In genomic region chr2:134707330-134707676, GRCh38 we compare ENCODE assay signal across 1 cellular context.
TF ChIP-seq lines count a peak whose summit lies in the region.

No MANE protein-coding gene starts in this region.

TF ChIP-seq in HepG2, 621 proteins besides CTCF, POLR2A, EP300 and RAD21 (continues in another document):
- TF ChIP-seq ETV5 (CRISPR knock-in tag; IDR thresholded peaks at IDR 0.05; ENCODE audit: borderline replicate concordance) (no peak), ZFP90 (CRISPR knock-in tag; IDR thresholded peaks at IDR 0.05; ENCODE audit: borderline replicate concordance) (0 out of 2 replicates have a peak, but pooled peaks have one; percentile 21), GMEB2 (CRISPR knock-in tag; IDR thresholded peaks at IDR 0.05; ENCODE audit: low read depth) (no peak), MAFK (conservative IDR thresholded peaks at IDR 0.05 in 1 of 2, IDR thresholded peaks at IDR 0.05 in 1 of 2; ENCODE audit: low read length in 2 of 2) (no peak), ZNF749 (CRISPR knock-in tag; IDR thresholded peaks at IDR 0.05; ENCODE audit: borderline replicate concordance) (no peak), SRSF1 (optimal IDR thresholded peaks at IDR 0.05; ENCODE audit: low read depth, low read length) (no peak), SMAD9 (CRISPR knock-in tag; IDR thresholded peaks at IDR 0.05) (no peak), ZNF276 (CRISPR knock-in tag; IDR thresholded peaks at IDR 0.05; ENCODE audit: low read depth) (no peak), PHF21A (CRISPR knock-in tag; IDR thresholded peaks at IDR 0.05) (peak; percentile 68), ZNF331 (CRISPR knock-in tag; IDR thresholded peaks at IDR 0.05) (no peak), ELF1 (CRISPR knock-in tag; IDR thresholded peaks at IDR 0.05) (no peak), RBM39 (IDR thresholded peaks at IDR 0.05; ENCODE audit: low read depth, low read length, poor library complexity, severe bottlenecking) (no peak), KLF12 (CRISPR knock-in tag; IDR thresholded peaks at IDR 0.05; ENCODE audit: borderline replicate concordance) (0 out of 2 replicates have a peak, but pooled peaks have one; percentile 1), HNF4A (CRISPR knock-in tag; IDR thresholded peaks at IDR 0.05) (peak; percentile 52), ZNF362 (CRISPR knock-in tag; IDR thresholded peaks at IDR 0.05; ENCODE audit: borderline replicate concordance) (0 out of 2 replicates have a peak, but pooled peaks have one; percentile 38), TBX3 (IDR thresholded peaks at IDR 0.05; ENCODE audit: borderline replicate concordance) (no peak), MAZ (IDR thresholded peaks at IDR 0.05; ENCODE audit: borderline replicate concordance, low read depth, low read length) (no peak), MAZ (CRISPR knock-in tag; IDR thresholded peaks at IDR 0.05; ENCODE audit: low read depth) (no peak), SP2 (CRISPR knock-in tag; IDR thresholded peaks at IDR 0.05) (no peak), NFE2L2 (IDR thresholded peaks at IDR 0.05; ENCODE audit: low read length) (no peak), CBX5 (CRISPR knock-in tag; IDR thresholded peaks at IDR 0.05; ENCODE audit: borderline replicate concordance) (no peak), PBX2 (CRISPR knock-in tag; IDR thresholded peaks at IDR 0.05) (no peak), BORCS8-MEF2B (CRISPR knock-in tag; IDR thresholded peaks at IDR 0.05) (no peak), TRAFD1 (CRISPR knock-in tag; IDR thresholded peaks at IDR 0.05; ENCODE audit: borderline replicate concordance) (no peak), MED1 (CRISPR knock-in tag; IDR thresholded peaks at IDR 0.05) (0 out of 2 replicates have a peak, but pooled peaks have one; percentile 11), STAT6 (CRISPR knock-in tag; IDR thresholded peaks at IDR 0.05; ENCODE audit: borderline replicate concordance) (no peak), HDAC6 (IDR thresholded peaks at IDR 0.05; ENCODE audit: low read depth, low read length) (no peak), ZNF558 (CRISPR knock-in tag; IDR thresholded peaks at IDR 0.05; ENCODE audit: borderline replicate concordance) (0 out of 2 replicates have a peak, but pooled peaks have one; percentile 27), FOXA3 (CRISPR knock-in tag; IDR thresholded peaks at IDR 0.05) (0 out of 2 replicates have a peak, but pooled peaks have one; percentile 26), YEATS4 (CRISPR knock-in tag; IDR thresholded peaks at IDR 0.05; ENCODE audit: borderline replicate concordance) (0 out of 2 replicates have a peak, but pooled peaks have one; percentile 36), ZNF773 (CRISPR knock-in tag; IDR thresholded peaks at IDR 0.05; ENCODE audit: borderline replicate concordance) (no peak), ZNF879 (CRISPR knock-in tag; IDR thresholded peaks at IDR 0.05) (no peak), SOX13 (IDR thresholded peaks at IDR 0.05) (no peak), SOX13 (CRISPR knock-in tag; conservative IDR thresholded peaks at IDR 0.05 in 1 of 2, IDR thresholded peaks at IDR 0.05 in 1 of 2) (peak in 1 of 2 experiments; percentile 41; a peak in 1 of 4 replicates), NKX3-1 (CRISPR knock-in tag; IDR thresholded peaks at IDR 0.05) (no peak), WIZ (CRISPR knock-in tag; IDR thresholded peaks at IDR 0.05) (no peak), FOXA1 (IDR thresholded peaks at IDR 0.05) (no peak), FOXA1 (CRISPR knock-in tag; IDR thresholded peaks at IDR 0.05) (peak; percentile 67), MED13 (CRISPR knock-in tag; IDR thresholded peaks at IDR 0.05) (no peak), SRSF9 (IDR thresholded peaks at IDR 0.05; ENCODE audit: borderline replicate concordance, insufficient read depth, low read depth, low read length, poor library complexity, severe bottlenecking) (no peak), SP4 (CRISPR knock-in tag; IDR thresholded peaks at IDR 0.05) (no peak), ZNF17 (CRISPR knock-in tag; IDR thresholded peaks at IDR 0.05) (no peak), MED8 (CRISPR knock-in tag; IDR thresholded peaks at IDR 0.05; ENCODE audit: insufficient replicate concordance) (no peak)
- TF ChIP-seq, protein P1, sequence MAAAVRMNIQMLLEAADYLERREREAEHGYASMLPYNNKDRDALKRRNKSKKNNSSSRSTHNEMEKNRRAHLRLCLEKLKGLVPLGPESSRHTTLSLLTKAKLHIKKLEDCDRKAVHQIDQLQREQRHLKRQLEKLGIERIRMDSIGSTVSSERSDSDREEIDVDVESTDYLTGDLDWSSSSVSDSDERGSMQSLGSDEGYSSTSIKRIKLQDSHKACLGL (CRISPR knock-in tag; IDR thresholded peaks at IDR 0.05), result no peak
- TF ChIP-seq, protein P2, sequence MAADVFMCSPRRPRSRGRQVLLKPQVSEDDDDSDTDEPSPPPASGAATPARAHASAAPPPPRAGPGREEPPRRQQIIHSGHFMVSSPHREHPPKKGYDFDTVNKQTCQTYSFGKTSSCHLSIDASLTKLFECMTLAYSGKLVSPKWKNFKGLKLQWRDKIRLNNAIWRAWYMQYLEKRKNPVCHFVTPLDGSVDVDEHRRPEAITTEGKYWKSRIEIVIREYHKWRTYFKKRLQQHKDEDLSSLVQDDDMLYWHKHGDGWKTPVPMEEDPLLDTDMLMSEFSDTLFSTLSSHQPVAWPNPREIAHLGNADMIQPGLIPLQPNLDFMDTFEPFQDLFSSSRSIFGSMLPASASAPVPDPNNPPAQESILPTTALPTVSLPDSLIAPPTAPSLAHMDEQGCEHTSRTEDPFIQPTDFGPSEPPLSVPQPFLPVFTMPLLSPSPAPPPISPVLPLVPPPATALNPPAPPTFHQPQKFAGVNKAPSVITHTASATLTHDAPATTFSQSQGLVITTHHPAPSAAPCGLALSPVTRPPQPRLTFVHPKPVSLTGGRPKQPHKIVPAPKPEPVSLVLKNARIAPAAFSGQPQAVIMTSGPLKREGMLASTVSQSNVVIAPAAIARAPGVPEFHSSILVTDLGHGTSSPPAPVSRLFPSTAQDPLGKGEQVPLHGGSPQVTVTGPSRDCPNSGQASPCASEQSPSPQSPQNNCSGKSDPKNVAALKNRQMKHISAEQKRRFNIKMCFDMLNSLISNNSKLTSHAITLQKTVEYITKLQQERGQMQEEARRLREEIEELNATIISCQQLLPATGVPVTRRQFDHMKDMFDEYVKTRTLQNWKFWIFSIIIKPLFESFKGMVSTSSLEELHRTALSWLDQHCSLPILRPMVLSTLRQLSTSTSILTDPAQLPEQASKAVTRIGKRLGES (CRISPR knock-in tag; IDR thresholded peaks at IDR 0.05; ENCODE audit: borderline replicate concordance), result no peak
- TF ChIP-seq, protein P3, sequence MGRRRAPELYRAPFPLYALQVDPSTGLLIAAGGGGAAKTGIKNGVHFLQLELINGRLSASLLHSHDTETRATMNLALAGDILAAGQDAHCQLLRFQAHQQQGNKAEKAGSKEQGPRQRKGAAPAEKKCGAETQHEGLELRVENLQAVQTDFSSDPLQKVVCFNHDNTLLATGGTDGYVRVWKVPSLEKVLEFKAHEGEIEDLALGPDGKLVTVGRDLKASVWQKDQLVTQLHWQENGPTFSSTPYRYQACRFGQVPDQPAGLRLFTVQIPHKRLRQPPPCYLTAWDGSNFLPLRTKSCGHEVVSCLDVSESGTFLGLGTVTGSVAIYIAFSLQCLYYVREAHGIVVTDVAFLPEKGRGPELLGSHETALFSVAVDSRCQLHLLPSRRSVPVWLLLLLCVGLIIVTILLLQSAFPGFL (CRISPR knock-in tag; IDR thresholded peaks at IDR 0.05), result no peak
- TF ChIP-seq, protein P4, sequence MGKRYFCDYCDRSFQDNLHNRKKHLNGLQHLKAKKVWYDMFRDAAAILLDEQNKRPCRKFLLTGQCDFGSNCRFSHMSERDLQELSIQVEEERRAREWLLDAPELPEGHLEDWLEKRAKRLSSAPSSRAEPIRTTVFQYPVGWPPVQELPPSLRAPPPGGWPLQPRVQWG (CRISPR knock-in tag; IDR thresholded peaks at IDR 0.05; ENCODE audit: borderline replicate concordance, low read depth), result no peak
- TF ChIP-seq, protein P5, sequence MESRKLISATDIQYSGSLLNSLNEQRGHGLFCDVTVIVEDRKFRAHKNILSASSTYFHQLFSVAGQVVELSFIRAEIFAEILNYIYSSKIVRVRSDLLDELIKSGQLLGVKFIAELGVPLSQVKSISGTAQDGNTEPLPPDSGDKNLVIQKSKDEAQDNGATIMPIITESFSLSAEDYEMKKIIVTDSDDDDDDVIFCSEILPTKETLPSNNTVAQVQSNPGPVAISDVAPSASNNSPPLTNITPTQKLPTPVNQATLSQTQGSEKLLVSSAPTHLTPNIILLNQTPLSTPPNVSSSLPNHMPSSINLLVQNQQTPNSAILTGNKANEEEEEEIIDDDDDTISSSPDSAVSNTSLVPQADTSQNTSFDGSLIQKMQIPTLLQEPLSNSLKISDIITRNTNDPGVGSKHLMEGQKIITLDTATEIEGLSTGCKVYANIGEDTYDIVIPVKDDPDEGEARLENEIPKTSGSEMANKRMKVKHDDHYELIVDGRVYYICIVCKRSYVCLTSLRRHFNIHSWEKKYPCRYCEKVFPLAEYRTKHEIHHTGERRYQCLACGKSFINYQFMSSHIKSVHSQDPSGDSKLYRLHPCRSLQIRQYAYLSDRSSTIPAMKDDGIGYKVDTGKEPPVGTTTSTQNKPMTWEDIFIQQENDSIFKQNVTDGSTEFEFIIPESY (CRISPR knock-in tag; IDR thresholded peaks at IDR 0.05), result no peak
